8 cellular contexts compared by ENCODE assay signal in genomic region chr18:63322908-63323634, GRCh38. TPM values are rescaled to one million over a fixed set of nuclear protein-coding genes. Genes with fewer than 3 reads are reported as not detected.
DNase-seq lines count a peak whose midpoint lies in the region; ATAC-seq and TF ChIP-seq lines count a peak whose summit lies in the region.

No MANE protein-coding gene starts in this region.

- H3K27ac Mint-ChIP-seq in CD14-positive monocyte = peak overlapping the region in 5 of 7 donors; percentile 12 to 80 (median 66)
- no peak overlapping the region for H3K27ac Mint-ChIP-seq in activated CD4-positive, alpha-beta T cell treated with anti-CD3 and anti-CD28 coated beads for 36 hours

- H3K27me3 ChIP-seq in H7 (ENCODE audit: control insufficient read depth, insufficient read depth, low read length) (peaks cover 20% of the 10 kb centered on the region), testis (no peaks in the 10 kb centered on the region)

- H3K4me1 ChIP-seq in mesodermal cell (ENCODE audit: control insufficient read depth, insufficient read depth, low read length, poor library complexity, severe bottlenecking) (peaks cover 7% of the 10 kb centered on the region), testis (peaks cover 10% of the 10 kb centered on the region)

- peaks cover 8 to 12% (median 8%) of the 10 kb centered on the region in 3 donors for H3K27me3 Mint-ChIP-seq in CD14-positive monocyte (ENCODE audit: low read depth in 3 of 3)
- H3K27me3 Mint-ChIP-seq in activated CD4-positive, alpha-beta T cell treated with anti-CD3 and anti-CD28 coated beads for 36 hours = no peaks in the 10 kb centered on the region

- peaks cover 33% of the 10 kb centered on the region for H3K4me1 Mint-ChIP-seq in CD14-positive monocyte
- peaks cover 17% of the 10 kb centered on the region for H3K4me1 Mint-ChIP-seq in activated CD4-positive, alpha-beta T cell treated with anti-CD3 and anti-CD28 coated beads for 36 hours

- H3K36me3 Mint-ChIP-seq in CD14-positive monocyte = peaks cover 0 to 2% of the 10 kb centered on the region in 2 donors
- peaks cover 11% of the 10 kb centered on the region for H3K36me3 Mint-ChIP-seq in activated CD4-positive, alpha-beta T cell treated with anti-CD3 and anti-CD28 coated beads for 36 hours (ENCODE audit: low read depth)

- DNase-seq in CD14-positive monocyte (ENCODE audit: low spot score) (peak; percentile 52), H7 (peak; percentile 67), NCI-H446 (lab: John Stamatoyannopoulos, UW) (peak; percentile 39 to 72), testis (peak; percentile 74)
- peak; percentile 73 for DNase-seq in activated CD4-positive, alpha-beta T cell treated with anti-CD3 and anti-CD28 coated beads for 36 hours
- peak; percentile 23 for DNase-seq in effector CD8-positive, alpha-beta T cell (lab: John Stamatoyannopoulos, UW)

- no peak for ATAC-seq in activated CD4-positive, alpha-beta T cell treated with anti-CD3 and anti-CD28 coated beads for 36 hours
- no peak for ATAC-seq in GM18505 (IDR thresholded peaks at IDR 0.05; ENCODE audit: unreplicated experiment)

- POLR2A ChIA-PET in activated CD4-positive, alpha-beta T cell treated with anti-CD3 and anti-CD28 coated beads for 36 hours (lab: Charles Lee) = interaction anchor here (0.7 to 1.0 kb wide), 4 partner anchors 161 to 478 kb away, joined by 3 to 7 read pairs (median 4); no protein-coding TSS in a partner anchor

- TF ChIP-seq POLR2A in testis (IDR thresholded peaks at IDR 0.05) = no peak
- TF ChIP-seq POLR2A in GM18505 (IDR thresholded peaks at IDR 0.05; ENCODE audit: borderline replicate concordance, extremely low read depth, insufficient read depth, insufficient read length) = no peak

- intact Hi-C loops in CD14-positive monocyte (cut with micrococcal nuclease) (loop anchor here (2.0 to 10.0 kb wide), 4 partner anchors 191 to 308 kb away; no protein-coding TSS in a partner anchor), testis (cut with DNase I; ENCODE audit: low total_unique reads) (loop anchor here (5.0 kb wide), 1 partner anchor 196 kb away; no protein-coding TSS in a partner anchor)
- intact Hi-C loops in activated CD4-positive, alpha-beta T cell treated with anti-CD3 and anti-CD28 coated beads for 36 hours (cut with DNase I, micrococcal nuclease) = loop anchor here (1.0 to 10.0 kb wide), 5 partner anchors 114 to 608 kb away; partner anchors contain the start of gene PHLPP1 (in 1 of the 2)

- no peaks in the 10 kb centered on the region for H3K9me3 ChIP-seq in mesodermal cell (ENCODE audit: control insufficient read depth, low read length)
- H3K9me3 ChIP-seq in testis = no peaks in the 10 kb centered on the region

- H3K9me3 Mint-ChIP-seq in CD14-positive monocyte = no peaks in the 10 kb centered on the region
- H3K9me3 Mint-ChIP-seq in activated CD4-positive, alpha-beta T cell treated with anti-CD3 and anti-CD28 coated beads for 36 hours (ENCODE audit: low read depth) = no peaks in the 10 kb centered on the region

- TF ChIP-seq CTCF in CD14-positive monocyte (IDR thresholded peaks at IDR 0.05) = peak; percentile 83
- TF ChIP-seq CTCF in testis (IDR thresholded peaks at IDR 0.05) = peak; percentile 76 to 91 (median 91)

- 20% methylated on average over 5 to 6 of the region's 8 CpGs for WGBS in mesodermal cell (ENCODE audit: insufficient coverage in 2 of 2), 2 experiments
- WGBS in testis, 2 donors = 40 to 46% methylated on average over 8 of the region's 8 CpGs

- H3K27ac ChIP-seq in mesodermal cell (ENCODE audit: low read depth, low read length, severe bottlenecking) (peak overlapping the region; percentile 23), testis (peak overlapping the region; percentile 26 to 66)

- H3K36me3 ChIP-seq in H7 (replicated peaks; ENCODE audit: control insufficient read depth, insufficient read depth, low read length) = no peaks in the 10 kb centered on the region
- no peaks in the 10 kb centered on the region for H3K36me3 ChIP-seq in mesodermal cell (ENCODE audit: control insufficient read depth, insufficient read depth, low read length)
- no peaks in the 10 kb centered on the region for H3K36me3 ChIP-seq in testis (ENCODE audit: low read depth, missing control alignments)

- H3K4me3 Mint-ChIP-seq in CD14-positive monocyte = peak overlapping the region in 1 of 2 donors; percentile 57
- H3K4me3 Mint-ChIP-seq in activated CD4-positive, alpha-beta T cell treated with anti-CD3 and anti-CD28 coated beads for 36 hours = no peak overlapping the region

- H3K4me3 ChIP-seq in H7 (ENCODE audit: insufficient read depth, low read depth, low read length) = no peak overlapping the region
- H3K4me3 ChIP-seq in mesodermal cell (ENCODE audit: extremely low read depth, insufficient read depth, low read length, poor library complexity, severe bottlenecking) = no peak overlapping the region
- H3K4me3 ChIP-seq in testis = no peak overlapping the region

- CTCF ChIA-PET in activated CD4-positive, alpha-beta T cell treated with anti-CD3 and anti-CD28 coated beads for 36 hours (lab: Charles Lee) = interaction anchor here (0.6 to 6.8 kb wide), 46 partner anchors 9 to 749 kb away, joined by 3 to 150 read pairs (median 4); no protein-coding TSS in a partner anchor

RNA-seq across cellular contexts. Expression of gene BCL2, which starts 3.5 kb away (rescaled TPM):
- polyA plus RNA-seq in CD14-positive monocyte (1 to 10 TPM in 1 of 2 donors, under 1 TPM in 1; 0.58 to 1.1 TPM), testis (ENCODE audit: insufficient read depth, low read depth, low replicate concordance) (6.3 TPM)
- total RNA-seq in H7 (2014; rRNA removed; shearing (Covaris generic)) = 0.81 and 1.8 TPM in 2 replicates
- total RNA-seq in activated CD4-positive, alpha-beta T cell treated with anti-CD3 and anti-CD28 coated beads for 36 hours = 10 to 100 TPM; 66.0 to 88.9 TPM
- 3.8 TPM for polyA plus RNA-seq in mesodermal cell (2013, experiment 1 of 2)
- 2.5 TPM for polyA plus RNA-seq in mesodermal cell (2013, experiment 2 of 2)
- 10 to 100 TPM; 16.0 to 20.8 TPM for total RNA-seq in testis

RNA-seq across cellular contexts. Expression of gene KDSR, which starts 43.9 kb away (rescaled TPM):
- polyA plus RNA-seq in CD14-positive monocyte (10 to 100 TPM; 29.9 to 38.5 TPM), testis (ENCODE audit: insufficient read depth, low read depth, low replicate concordance) (30.2 TPM)
- 21.1 and 23.9 TPM in 2 replicates for total RNA-seq in H7 (2014; rRNA removed; shearing (Covaris generic))
- 10 to 100 TPM; 72.6 to 78.6 TPM for total RNA-seq in activated CD4-positive, alpha-beta T cell treated with anti-CD3 and anti-CD28 coated beads for 36 hours
- polyA plus RNA-seq in mesodermal cell (2013, experiment 1 of 2) = 45.3 TPM
- polyA plus RNA-seq in mesodermal cell (2013, experiment 2 of 2) = 35.5 TPM
- total RNA-seq in testis = 10 to 100 TPM; 41.7 to 64.1 TPM

Comparison
In these comparisons a context has a peak if more than half of its experiments do, and no peak if none do; other contexts are left out.
1. DNase-seq: peak in every context shown above with its lines; median percentile 74 in testis; 73 in activated CD4-positive, alpha-beta T cell treated with anti-CD3 and anti-CD28 coated beads for 36 hours; 67 in H7; 56 in NCI-H446; 52 in CD14-positive monocyte; 23 in effector CD8-positive, alpha-beta T cell.